ENCODE assay signal across 28 cellular contexts in the genomic region with DNA sequence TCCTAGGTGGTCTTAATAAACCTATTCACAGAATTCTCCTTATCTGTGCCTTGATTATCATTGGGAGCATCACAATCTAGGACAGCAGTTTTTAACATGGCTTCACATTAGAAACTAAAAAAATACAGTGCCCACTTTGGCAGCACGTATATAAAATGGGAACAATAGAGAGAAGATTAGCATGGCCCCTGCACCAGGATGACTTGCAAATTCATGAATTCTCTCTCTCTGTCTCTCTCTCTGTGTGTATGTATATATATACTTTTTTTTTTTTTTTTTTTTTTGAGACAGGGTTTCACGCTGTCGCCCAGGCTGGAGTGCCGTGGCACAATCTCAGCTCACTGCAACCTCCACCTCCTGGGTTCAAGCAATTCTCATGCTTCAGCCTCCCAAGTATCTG.
"Had no signal": no experiment of that assay in that cellular context is flagged by ENCODE, and none has a peak within 500 bp of the region (broad histone marks: within the 10 kb centered on the region; RNA-seq: fewer than 3 reads in every experiment).

No MANE protein-coding gene starts in this region.

- H3K27me3 Mint-ChIP-seq: naive B cell had no signal

- H3K9me3 ChIP-seq: esophagus squamous epithelium, gastrocnemius medialis, heart right ventricle, left lung, lower lobe of right lung, mucosa of descending colon had no signal

- H3K27me3 ChIP-seq: dorsolateral prefrontal cortex, esophagus squamous epithelium, gastrocnemius medialis, heart right ventricle, left lung had no signal

- H3K4me1 Mint-ChIP-seq: mesothelial cell of epicardium, naive B cell had no signal

- H3K27ac Mint-ChIP-seq: mesothelial cell of epicardium, naive B cell had no signal

- H3K4me1 ChIP-seq: esophagus squamous epithelium, gastrocnemius medialis, heart right ventricle, left lung, lower lobe of right lung had no signal

- DNase-seq: dermis blood vessel endothelial cell; dorsolateral prefrontal cortex; effector CD4-positive, alpha-beta T cell; effector memory CD4-positive, alpha-beta T cell; erythroblast; esophagus squamous epithelium; foreskin fibroblast; foreskin melanocyte; gastrocnemius medialis; glutamatergic neuron; head of caudate nucleus; heart right ventricle; hippocampal formation; left cardiac atrium; left lung; left ventricle myocardium superior; lower lobe of right lung; mesenchymal stem cell; mucosa of descending colon; naive B cell had no signal

- H3K4me3 ChIP-seq: coronary artery, dorsolateral prefrontal cortex, esophagus squamous epithelium, gastrocnemius medialis, heart right ventricle, left lung, lower lobe of right lung, mucosa of descending colon had no signal

- ATAC-seq: esophagus mucosa, gastrocnemius medialis, heart right ventricle, left cardiac atrium, left lung, left ventricle myocardium superior, lower lobe of right lung, mucosa of descending colon had no signal

- H3K27ac ChIP-seq: coronary artery, dorsolateral prefrontal cortex, epithelial cell of prostate, esophagus squamous epithelium, gastrocnemius medialis, heart right ventricle, left lung, lower lobe of right lung had no signal

- FAIRE-seq: colon, endometrium, islet of Langerhans, keratinocyte had no signal

- H3K4me3 Mint-ChIP-seq: mesothelial cell of epicardium, naive B cell had no signal

- H3K9me3 Mint-ChIP-seq: mesothelial cell of epicardium, naive B cell had no signal
